ENCODE assay signal across 21 cellular contexts in genomic region chr12:47712171-47712570, GRCh38. TPM values are rescaled to one million over a fixed set of nuclear protein-coding genes. Genes with fewer than 3 reads are reported as not detected.
DNase-seq lines count a peak whose midpoint lies in the region; ATAC-seq and TF ChIP-seq lines count a peak whose summit lies in the region.
"Had no signal": no experiment of that assay in that cellular context is flagged by ENCODE, and none has a peak within 500 bp of the region (broad histone marks: within the 10 kb centered on the region; RNA-seq: fewer than 3 reads in every experiment).

No MANE protein-coding gene starts in this region.

- H3K9me3 ChIP-seq in endodermal cell (ENCODE audit: control insufficient read depth, low read length): no peaks in the 10 kb centered on the region
- H3K9me3 ChIP-seq: A549, Caco-2 had no signal

- H3K9ac ChIP-seq in endodermal cell (ENCODE audit: extremely low read depth, low read length, poor library complexity, severe bottlenecking): no peak overlapping the region

- H3K4me1 Mint-ChIP-seq in activated CD8-positive, alpha-beta T cell treated with anti-CD3 and anti-CD28 coated beads, Interleukin-2, amount 10 ng/mL, durations not matched to agents 7 days and 5 days (ENCODE audit: low read depth): peaks cover 48% of the 10 kb centered on the region
- peaks cover 32% of the 10 kb centered on the region for H3K4me1 Mint-ChIP-seq in activated CD8-positive, alpha-beta T cell treated with anti-CD3 and anti-CD28 coated beads for 36 hours (ENCODE audit: low read depth)
- H3K4me1 Mint-ChIP-seq in endodermal cell: peaks cover 12% of the 10 kb centered on the region
- H3K4me1 Mint-ChIP-seq in stimulated activated effector memory CD8-positive, alpha-beta T cell treated with anti-CD3 and anti-CD28 coated beads, Interleukin-12 subunit alpha, Interleukin-12 subunit beta, amount 100 ng/mL, for 72 hours: peaks cover 32% of the 10 kb centered on the region

- H3K27me3 Mint-ChIP-seq in activated CD8-positive, alpha-beta T cell treated with anti-CD3 and anti-CD28 coated beads, Interleukin-2, amount 10 ng/mL, durations not matched to agents 7 days and 5 days (ENCODE audit: low read depth): no peaks in the 10 kb centered on the region
- H3K27me3 Mint-ChIP-seq in activated CD8-positive, alpha-beta T cell treated with anti-CD3 and anti-CD28 coated beads for 36 hours: no peaks in the 10 kb centered on the region
- peaks cover 17% of the 10 kb centered on the region for H3K27me3 Mint-ChIP-seq in endodermal cell (ENCODE audit: insufficient read depth)
- H3K27me3 Mint-ChIP-seq: CD4-positive, alpha-beta T cell had no signal

- intact Hi-C loops in activated CD8-positive, alpha-beta T cell treated with anti-CD3 and anti-CD28 coated beads for 36 hours (cut with micrococcal nuclease): no loop called here

- CTCF ChIA-PET in activated CD8-positive, alpha-beta T cell treated with anti-CD3 and anti-CD28 coated beads, Interleukin-2, amount 10 ng/mL, durations not matched to agents 7 days and 5 days (lab: Charles Lee): interaction anchor here (8.1 to 15.8 kb wide), 3 partner anchors 25 to 65 kb away, joined by 94 to 297 read pairs (median 157); partner anchors contain the start of gene SLC48A1
- CTCF ChIA-PET in activated CD8-positive, alpha-beta T cell treated with anti-CD3 and anti-CD28 coated beads for 36 hours (lab: Charles Lee): interaction anchor here (10.0 kb wide), 1 partner anchor 56 kb away, joined by 116 read pairs; no protein-coding TSS in a partner anchor

- H3K4me1 ChIP-seq in endodermal cell (ENCODE audit: control insufficient read depth, insufficient read depth, low read length): peaks cover 5% of the 10 kb centered on the region

- 83 to 85% methylated on average over 4 to 6 of the region's 6 CpGs for WGBS in endodermal cell (ENCODE audit: insufficient coverage in 1 of 2, insufficient read length in 1 of 2), 2 experiments

- POLR2A ChIA-PET in activated CD8-positive, alpha-beta T cell treated with anti-CD3 and anti-CD28 coated beads, Interleukin-2, amount 10 ng/mL, durations not matched to agents 7 days and 5 days (lab: Charles Lee): no interaction called here
- POLR2A ChIA-PET in activated CD8-positive, alpha-beta T cell treated with anti-CD3 and anti-CD28 coated beads for 36 hours (lab: Charles Lee): interaction anchor here (0.8 kb wide), 1 partner anchor 68 kb away, joined by 4 read pairs; no protein-coding TSS in a partner anchor

- DNase-seq in activated CD8-positive, alpha-beta T cell treated with anti-CD3 and anti-CD28 coated beads, Interleukin-2, amount 10 ng/mL, durations not matched to agents 7 days and 5 days: peak; percentile 13
- no peak for DNase-seq in activated CD8-positive, alpha-beta T cell treated with anti-CD3 and anti-CD28 coated beads for 36 hours
- DNase-seq in endodermal cell (peak; percentile 72), germinal center (ENCODE audit: low spot score) (no peak)
- peak in 1 of 2 donors; percentile 42 for DNase-seq in stimulated activated effector memory CD8-positive, alpha-beta T cell treated with anti-CD3 and anti-CD28 coated beads, Interleukin-12 subunit alpha, Interleukin-12 subunit beta, amount 100 ng/mL, for 72 hours (ENCODE audit: low spot score in 2 of 2)
- DNase-seq: AML-193; Caco-2; CD4-positive, alpha-beta T cell; DMS153; DMS79; GDM1; HFFc6 had no signal

- H3K4me3 ChIP-seq in endodermal cell (ENCODE audit: low read length): no peak overlapping the region
- H3K4me3 ChIP-seq: A549, GM23338 had no signal

- H3K9me3 Mint-ChIP-seq in activated CD8-positive, alpha-beta T cell treated with anti-CD3 and anti-CD28 coated beads, Interleukin-2, amount 10 ng/mL, durations not matched to agents 7 days and 5 days (ENCODE audit: insufficient read depth): no peaks in the 10 kb centered on the region
- no peaks in the 10 kb centered on the region for H3K9me3 Mint-ChIP-seq in activated CD8-positive, alpha-beta T cell treated with anti-CD3 and anti-CD28 coated beads for 36 hours
- H3K9me3 Mint-ChIP-seq in endodermal cell: no peaks in the 10 kb centered on the region
- H3K9me3 Mint-ChIP-seq in stimulated activated effector memory CD8-positive, alpha-beta T cell treated with anti-CD3 and anti-CD28 coated beads, Interleukin-12 subunit alpha, Interleukin-12 subunit beta, amount 100 ng/mL, for 72 hours: no peaks in the 10 kb centered on the region
- H3K9me3 Mint-ChIP-seq: CD4-positive, alpha-beta T cell; GM23338; HFFc6 had no signal

- H3K4me3 Mint-ChIP-seq in activated CD8-positive, alpha-beta T cell treated with anti-CD3 and anti-CD28 coated beads, Interleukin-2, amount 10 ng/mL, durations not matched to agents 7 days and 5 days: no peak overlapping the region
- H3K4me3 Mint-ChIP-seq in activated CD8-positive, alpha-beta T cell treated with anti-CD3 and anti-CD28 coated beads for 36 hours: no peak overlapping the region
- no peak overlapping the region for H3K4me3 Mint-ChIP-seq in endodermal cell
- H3K4me3 Mint-ChIP-seq in stimulated activated effector memory CD8-positive, alpha-beta T cell treated with anti-CD3 and anti-CD28 coated beads, Interleukin-12 subunit alpha, Interleukin-12 subunit beta, amount 100 ng/mL, for 72 hours: no peak overlapping the region
- H3K4me3 Mint-ChIP-seq: CD4-positive, alpha-beta T cell; GM23338; HFFc6 had no signal

- H3K27me3 ChIP-seq in endodermal cell (ENCODE audit: control insufficient read depth, insufficient read depth, low read length, poor library complexity, severe bottlenecking): no peaks in the 10 kb centered on the region

- H3K36me3 ChIP-seq in endodermal cell (ENCODE audit: control insufficient read depth, insufficient read depth, low read length): no peaks in the 10 kb centered on the region

- H3K36me3 Mint-ChIP-seq in activated CD8-positive, alpha-beta T cell treated with anti-CD3 and anti-CD28 coated beads, Interleukin-2, amount 10 ng/mL, durations not matched to agents 7 days and 5 days (ENCODE audit: low read depth): no peaks in the 10 kb centered on the region
- no peaks in the 10 kb centered on the region for H3K36me3 Mint-ChIP-seq in activated CD8-positive, alpha-beta T cell treated with anti-CD3 and anti-CD28 coated beads for 36 hours (ENCODE audit: low read depth)
- no peaks in the 10 kb centered on the region for H3K36me3 Mint-ChIP-seq in endodermal cell (ENCODE audit: low read depth)
- H3K36me3 Mint-ChIP-seq in stimulated activated effector memory CD8-positive, alpha-beta T cell treated with anti-CD3 and anti-CD28 coated beads, Interleukin-12 subunit alpha, Interleukin-12 subunit beta, amount 100 ng/mL, for 72 hours: peaks cover 7% of the 10 kb centered on the region

- no peak for TF ChIP-seq CTCF in activated CD8-positive, alpha-beta T cell treated with anti-CD3 and anti-CD28 coated beads for 36 hours (IDR thresholded peaks at IDR 0.05)
- no peak for TF ChIP-seq CTCF in endodermal cell (conservative IDR thresholded peaks at IDR 0.05)

- H3K27ac Mint-ChIP-seq in activated CD8-positive, alpha-beta T cell treated with anti-CD3 and anti-CD28 coated beads, Interleukin-2, amount 10 ng/mL, durations not matched to agents 7 days and 5 days: no peak overlapping the region
- H3K27ac Mint-ChIP-seq in activated CD8-positive, alpha-beta T cell treated with anti-CD3 and anti-CD28 coated beads for 36 hours: no peak overlapping the region
- peak overlapping the region; percentile 60 for H3K27ac Mint-ChIP-seq in endodermal cell
- H3K27ac Mint-ChIP-seq in stimulated activated effector memory CD8-positive, alpha-beta T cell treated with anti-CD3 and anti-CD28 coated beads, Interleukin-12 subunit alpha, Interleukin-12 subunit beta, amount 100 ng/mL, for 72 hours: peak overlapping the region; percentile 40
- H3K27ac Mint-ChIP-seq: CD4-positive, alpha-beta T cell; GM23338; HFFc6 had no signal

- ATAC-seq in activated CD8-positive, alpha-beta T cell treated with anti-CD3 and anti-CD28 coated beads, Interleukin-2, amount 10 ng/mL, durations not matched to agents 7 days and 5 days: no peak
- no peak for ATAC-seq in activated CD8-positive, alpha-beta T cell treated with anti-CD3 and anti-CD28 coated beads for 36 hours
- no peak for ATAC-seq in stimulated activated effector memory CD8-positive, alpha-beta T cell treated with anti-CD3 and anti-CD28 coated beads, Interleukin-12 subunit alpha, Interleukin-12 subunit beta, amount 100 ng/mL, for 72 hours
- ATAC-seq in HG02852 (IDR thresholded peaks at IDR 0.05; ENCODE audit: unreplicated experiment) (no peak), HG02938 (IDR thresholded peaks at IDR 0.05; ENCODE audit: unreplicated experiment) (no peak)
- ATAC-seq: A549, GM23338, HCT116, HepG2 had no signal

- no peak overlapping the region for H3K27ac ChIP-seq in endodermal cell (ENCODE audit: low read depth, low read length)
- H3K27ac ChIP-seq: 22Rv1, A549, C4-2B had no signal

RNA-seq across cellular contexts. Expression of gene RPAP3, which starts 6.3 kb away (rescaled TPM):
- total RNA-seq in activated CD8-positive, alpha-beta T cell treated with anti-CD3 and anti-CD28 coated beads, Interleukin-2, amount 10 ng/mL, durations not matched to agents 7 days and 5 days: 10 to 100 TPM; 41.6 to 41.7 TPM
- total RNA-seq in activated CD8-positive, alpha-beta T cell treated with anti-CD3 and anti-CD28 coated beads for 36 hours: 10 to 100 TPM; 42.0 to 42.5 TPM
- total RNA-seq in endodermal cell: 10 to 100 TPM; 52.0 to 56.9 TPM
- polyA plus RNA-seq in endodermal cell (2013, experiment 1 of 2): 39.0 TPM
- polyA plus RNA-seq in endodermal cell (2013, experiment 2 of 2): 39.5 TPM

RNA-seq across cellular contexts. Expression of gene ENDOU, which starts 13.1 kb away (rescaled TPM):
- total RNA-seq in activated CD8-positive, alpha-beta T cell treated with anti-CD3 and anti-CD28 coated beads, Interleukin-2, amount 10 ng/mL, durations not matched to agents 7 days and 5 days: not detected
- total RNA-seq in activated CD8-positive, alpha-beta T cell treated with anti-CD3 and anti-CD28 coated beads for 36 hours: not detected
- total RNA-seq in endodermal cell: not detected
- polyA plus RNA-seq in endodermal cell (2013, experiment 1 of 2): not detected
- not detected for polyA plus RNA-seq in endodermal cell (2013, experiment 2 of 2)
- total RNA-seq: CD4-positive, alpha-beta T cell; GM23338; HepG2 had no signal
- polyA plus RNA-seq: A549, BJ, GM23338, HepG2 had no signal

RNA-seq across cellular contexts. Expression of gene RAPGEF3, which starts 46.5 kb away (rescaled TPM):
- under 1 TPM in 1 of 2 experiments, not detected in 1; 0.24 TPM for total RNA-seq in activated CD8-positive, alpha-beta T cell treated with anti-CD3 and anti-CD28 coated beads, Interleukin-2, amount 10 ng/mL, durations not matched to agents 7 days and 5 days
- under 1 TPM; 0.56 to 0.58 TPM for total RNA-seq in activated CD8-positive, alpha-beta T cell treated with anti-CD3 and anti-CD28 coated beads for 36 hours
- total RNA-seq in endodermal cell: 10 to 100 TPM; 11.4 to 19.6 TPM
- 3.7 TPM for polyA plus RNA-seq in endodermal cell (2013, experiment 1 of 2)
- 3.2 TPM for polyA plus RNA-seq in endodermal cell (2013, experiment 2 of 2)

Comparison
In these comparisons a context has a peak if more than half of its experiments do, and no peak if none do; other contexts are left out.
1. DNase-seq: peak in activated CD8-positive, alpha-beta T cell treated with anti-CD3 and anti-CD28 coated beads, Interleukin-2, amount 10 ng/mL, durations not matched to agents 7 days and 5 days (single experiment) and endodermal cell (single experiment); none in activated CD8-positive, alpha-beta T cell treated with anti-CD3 and anti-CD28 coated beads for 36 hours (single experiment) and germinal center (single experiment).
2. H3K27ac Mint-ChIP-seq: peak in endodermal cell (single experiment) and stimulated activated effector memory CD8-positive, alpha-beta T cell treated with anti-CD3 and anti-CD28 coated beads, Interleukin-12 subunit alpha, Interleukin-12 subunit beta, amount 100 ng/mL, for 72 hours (single experiment); none in activated CD8-positive, alpha-beta T cell treated with anti-CD3 and anti-CD28 coated beads, Interleukin-2, amount 10 ng/mL, durations not matched to agents 7 days and 5 days (single experiment) and activated CD8-positive, alpha-beta T cell treated with anti-CD3 and anti-CD28 coated beads for 36 hours (single experiment).
3. RNA of gene RAPGEF3, which starts 46.5 kb away (total RNA-seq): 11.4 to 19.6 TPM in endodermal cell; 0.56 to 0.58 TPM in activated CD8-positive, alpha-beta T cell treated with anti-CD3 and anti-CD28 coated beads for 36 hours and 0.24 TPM in activated CD8-positive, alpha-beta T cell treated with anti-CD3 and anti-CD28 coated beads, Interleukin-2, amount 10 ng/mL, durations not matched to agents 7 days and 5 days; every median in the first group is over 4 times any median in the second.